23 cellular contexts compared by ENCODE assay signal in genomic region chr14:90857866-90858265, GRCh38.
"Had no signal": no experiment of that assay in that cellular context is flagged by ENCODE, and none has a peak within 500 bp of the region (broad histone marks: within the 10 kb centered on the region; RNA-seq: fewer than 3 reads in every experiment).

No MANE protein-coding gene starts in this region.

- H3K4me1 ChIP-seq: parathyroid adenoma, upper lobe of left lung had no signal

- H2AFZ ChIP-seq: parathyroid adenoma had no signal

- H3K4me3 ChIP-seq: mucosa of descending colon had no signal

- H3K27ac ChIP-seq: epithelial cell of prostate, parathyroid adenoma, upper lobe of left lung had no signal

- H3K9me3 ChIP-seq: mucosa of descending colon, upper lobe of left lung had no signal

- FAIRE-seq: astrocyte had no signal

- ATAC-seq: activated T-cell treated with anti-CD3 and anti-CD28 coated beads, Interleukin-2, amount 50 U/mL, for 4 hours; left ventricle myocardium superior; mucosa of descending colon; right cardiac atrium; stimulated activated naive CD8-positive, alpha-beta T cell treated with anti-CD3 and anti-CD28 coated beads, Interleukin-15, Interleukin-2, amounts not matched to agents 100 U/mL and 50 U/mL, for 24 hours had no signal

- H3K9ac ChIP-seq: parathyroid adenoma had no signal

- H3K27me3 ChIP-seq: upper lobe of left lung had no signal

- DNase-seq: activated B cell treated with CpG ODN at 0.5 μM for 24 hours; activated CD4-positive, alpha-beta T cell treated with anti-CD3 and anti-CD28 coated beads for 4 hours; activated CD4-positive, alpha-beta T cell treated with anti-CD3 and anti-CD28 coated beads, Interleukin-2, amount 50 U/mL, for 48 hours; activated CD8-positive, alpha-beta memory T cell treated with anti-CD3 and anti-CD28 coated beads, Interleukin-2, amount 50 U/mL, for 48 hours; activated naive CD4-positive, alpha-beta T cell; activated naive CD8-positive, alpha-beta T cell treated with anti-CD3 and anti-CD28 coated beads for 36 hours; activated T-cell treated with anti-CD3 and anti-CD28 coated beads, Interleukin-2, amount 50 U/mL, for 4 hours; central memory CD4-positive, alpha-beta T cell; endodermal cell; foreskin melanocyte; hippocampal formation; left ventricle myocardium superior; mesendoderm; mucosa of descending colon; nucleus accumbens; right cardiac atrium; stimulated activated CD4-positive, alpha-beta T cell treated with anti-CD3 and anti-CD28 coated beads, Interleukin-4, amount 100 ng/mL, for 4 hours; stimulated activated naive CD8-positive, alpha-beta T cell treated with anti-CD3 and anti-CD28 coated beads, Interleukin-15, Interleukin-2, amounts not matched to agents 100 U/mL and 50 U/mL, for 24 hours; T-helper 9 cell; upper lobe of left lung had no signal

- H3K36me3 ChIP-seq: upper lobe of left lung had no signal
